In genomic region chr17:1515640-1516402, GRCh38 we compare ENCODE assay signal across 8 cellular contexts. TPM values are rescaled to one million over a fixed set of nuclear protein-coding genes. Genes with fewer than 3 reads are reported as not detected.
A peak's percentile ranks its signal among the peaks of the same experiment; 100 is the strongest.
DNase-seq lines count a peak whose midpoint lies in the region; ATAC-seq and TF ChIP-seq lines count a peak whose summit lies in the region.

No MANE protein-coding gene starts in this region.

- H3K27ac ChIP-seq in duodenal mucosa (ENCODE audit: low read depth, low read length) (peak overlapping the region; percentile 90), liver (ENCODE audit: low read depth in 1 of 2, low read length in 2 of 2) (peak overlapping the region; percentile 80 to 88)

- WGBS in liver: under 1% methylated on average over 32 of the region's 32 CpGs

- peak; percentile 9 for ATAC-seq in GM21825 (IDR thresholded peaks at IDR 0.05; ENCODE audit: unreplicated experiment)

- H3K36me3 ChIP-seq in duodenal mucosa (ENCODE audit: control insufficient read depth in 1 of 2, insufficient read depth in 2 of 2, low read length in 2 of 2) (peaks cover 9 to 32% of the 10 kb centered on the region in 2 donors), liver (ENCODE audit: control insufficient read depth in 4 of 4, insufficient read depth in 3 of 4, low read depth in 1 of 4, low read length in 3 of 4) (peaks cover 2 to 13% (median 9%) of the 10 kb centered on the region in 4 donors)

- peak; percentile 56 for TF ChIP-seq CTCF in liver (IDR thresholded peaks at IDR 0.05; ENCODE audit: low read depth, low read length, missing input control)

- peak; percentile 86 to 87 for TF ChIP-seq RAD21 in liver (IDR thresholded peaks at IDR 0.05)

- peak; percentile 50 for DNase-seq in D341Med (ENCODE audit: low spot score)
- DNase-seq in NCI-H2107 treated with DMSO at 0.1 percent for 48 hours (lab: John Stamatoyannopoulos, UW; ENCODE audit: unreplicated experiment): peak; percentile 38
- DNase-seq in activated CD4-positive, alpha-beta T cell treated with anti-CD3 and anti-CD28 coated beads for 4 hours: peak; percentile 57 to 62
- DNase-seq in stimulated activated CD8-positive, alpha-beta memory T cell treated with anti-CD3 and anti-CD28 coated beads, Interleukin-4, amount 100 ng/mL, for 48 hours: peak; percentile 57
- no peak for DNase-seq in middle frontal gyrus (ENCODE audit: extremely low spot score, low spot score)

- H3K4me3 ChIP-seq in duodenal mucosa (ENCODE audit: low read depth in 1 of 2, low read length in 2 of 2) (peak overlapping the region; percentile 86 to 96), liver (ENCODE audit: low read depth in 1 of 3, low read length in 3 of 3) (peak overlapping the region; percentile 90 to 93 (median 92))

- H3K27me3 ChIP-seq in duodenal mucosa (ENCODE audit: control insufficient read depth in 1 of 2, insufficient read depth in 2 of 2, low read length in 2 of 2): no peaks in the 10 kb centered on the region
- H3K27me3 ChIP-seq in liver (ENCODE audit: control insufficient read depth in 4 of 4, insufficient read depth in 4 of 4, low read length in 3 of 4): no peaks in the 10 kb centered on the region

- peak overlapping the region; percentile 84 to 97 for H3K9ac ChIP-seq in duodenal mucosa (ENCODE audit: low read depth in 1 of 2, low read length in 2 of 2)
- H3K9ac ChIP-seq in liver (ENCODE audit: low read depth in 1 of 2, low read length in 2 of 2): peak overlapping the region; percentile 81 to 88

- H3K9me3 ChIP-seq in duodenal mucosa (ENCODE audit: control insufficient read depth in 1 of 2, low read length in 2 of 2): no peaks in the 10 kb centered on the region
- H3K9me3 ChIP-seq in liver (ENCODE audit: control insufficient read depth in 4 of 4, low read length in 3 of 4): no peaks in the 10 kb centered on the region

- H3K4me1 ChIP-seq in duodenal mucosa (ENCODE audit: control insufficient read depth in 1 of 2, insufficient read depth in 2 of 2, low read length in 2 of 2) (peaks cover 34 to 49% of the 10 kb centered on the region in 2 donors), liver (ENCODE audit: control insufficient read depth in 4 of 4, insufficient read depth in 4 of 4, low read length in 3 of 4) (peaks cover 3 to 27% (median 14%) of the 10 kb centered on the region in 4 donors)

TF ChIP-seq in liver, 16 proteins besides CTCF, POLR2A, EP300 and RAD21:
- TF ChIP-seq NR2F2 (IDR thresholded peaks at IDR 0.05) (peak; percentile 75), TAF1 (conservative IDR thresholded peaks at IDR 0.05) (no peak), JUND (IDR thresholded peaks at IDR 0.05) (no peak), EGR1 (IDR thresholded peaks at IDR 0.05; ENCODE audit: low read depth in 2 of 2) (no peak), HNF4G (IDR thresholded peaks at IDR 0.05) (no peak), RXRA (IDR thresholded peaks at IDR 0.05) (peak; percentile 47 to 50), SP1 (IDR thresholded peaks at IDR 0.05) (peak; percentile 28), HNF4A (conservative IDR thresholded peaks at IDR 0.05) (peak in 1 of 2 donors; percentile 13), GABPA (IDR thresholded peaks at IDR 0.05 in 1 of 2, conservative IDR thresholded peaks at IDR 0.05 in 1 of 2) (peak in 1 of 2 donors; percentile 31), MAX (IDR thresholded peaks at IDR 0.05) (peak; percentile 36), YY1 (IDR thresholded peaks at IDR 0.05) (no peak)

RNA-seq across cellular contexts. Expression of gene INPP5K, which starts 0.6 kb away (rescaled TPM):
- 10 to 100 TPM; 19.2 to 47.1 TPM for total RNA-seq in liver
- 10 to 100 TPM in 1 of 2 donors, 1 to 10 TPM in 1; 9.9 to 12.5 TPM for polyA plus RNA-seq in liver

RNA-seq across cellular contexts. Expression of gene MYO1C, which starts 23.3 kb away (rescaled TPM):
- 10 to 100 TPM; 20.3 to 61.7 TPM for total RNA-seq in liver
- 10 to 100 TPM; 22.9 to 33.6 TPM for polyA plus RNA-seq in liver

RNA-seq across cellular contexts. Expression of gene PITPNA, which starts 46.8 kb away (rescaled TPM):
- total RNA-seq in liver: 10 to 100 TPM; 14.2 to 14.7 TPM
- polyA plus RNA-seq in liver: 10 to 100 TPM in 1 of 2 donors, 1 to 10 TPM in 1; 7.4 to 21.3 TPM

RNA-seq across cellular contexts. Expression of gene CRK, which starts 59.8 kb away (rescaled TPM):
- total RNA-seq in liver: 10 to 100 TPM; 35.9 to 69.9 TPM
- 10 to 100 TPM; 29.5 to 33.7 TPM for polyA plus RNA-seq in liver
